ENCODE assay signal across 16 cellular contexts in the genomic region with DNA sequence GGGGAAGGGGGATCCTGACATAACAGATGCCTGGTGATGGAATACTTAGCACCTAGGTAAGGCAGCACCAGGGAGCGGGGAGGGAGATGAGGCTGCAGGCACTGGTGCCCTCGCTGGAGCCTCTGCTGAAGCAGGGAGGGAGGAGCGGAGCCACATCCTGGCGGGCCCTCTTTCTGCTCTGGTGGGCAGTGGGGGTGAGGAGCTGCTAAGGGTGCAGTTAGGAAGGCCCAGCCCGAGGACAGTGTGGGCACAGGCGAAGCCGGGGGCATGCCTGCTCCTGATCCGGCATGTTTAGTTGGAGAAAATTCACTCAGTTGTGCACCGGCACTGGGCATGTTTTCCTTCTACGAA.
"Had no signal": no experiment of that assay in that cellular context is flagged by ENCODE, and none has a peak within 500 bp of the region (broad histone marks: within the 10 kb centered on the region; RNA-seq: fewer than 3 reads in every experiment).

No MANE protein-coding gene starts in this region.

- H3K27me3 Mint-ChIP-seq: activated CD4-positive, alpha-beta T cell treated with anti-CD3 and anti-CD28 coated beads, Interleukin-2, amount 10 ng/mL, durations not matched to agents 7 days and 5 days; activated naive CD8-positive, alpha-beta T cell treated with anti-CD3 and anti-CD28 coated beads, Interleukin-2, amount 50 U/mL, for 24 hours had no signal

- H3K27ac ChIP-seq: cardiac muscle cell, esophagus muscularis mucosa, hepatocyte, psoas muscle, right lobe of liver, thoracic aorta had no signal

- H3K4me1 ChIP-seq: esophagus muscularis mucosa, psoas muscle, right lobe of liver had no signal

- H3K4me3 Mint-ChIP-seq: activated CD4-positive, alpha-beta T cell treated with anti-CD3 and anti-CD28 coated beads, Interleukin-2, amount 10 ng/mL, durations not matched to agents 7 days and 5 days; activated naive CD8-positive, alpha-beta T cell treated with anti-CD3 and anti-CD28 coated beads, Interleukin-2, amount 50 U/mL, for 24 hours; nephron; T-helper 2 cell treated with Interferon-gamma antibody and Interleukin-4, amounts not matched to agents 5 μg/mL and 100 μg/mL, for 36 hours had no signal

- DNase-seq: activated CD4-positive, alpha-beta T cell treated with anti-CD3 and anti-CD28 coated beads, Interleukin-2, amount 10 ng/mL, durations not matched to agents 7 days and 5 days; activated CD8-positive, alpha-beta memory T cell treated with anti-CD3 and anti-CD28 coated beads for 24 hours; activated naive CD4-positive, alpha-beta T cell treated with Interleukin-2 at 50 U/mL for 16 hours; activated naive CD8-positive, alpha-beta T cell treated with anti-CD3 and anti-CD28 coated beads, Interleukin-2, amount 50 U/mL, for 24 hours; aorta; kidney glomerular epithelial cell; psoas muscle; stimulated activated CD4-positive, alpha-beta T cell treated with anti-CD3 and anti-CD28 coated beads, Interleukin-1b, Interleukin-23, amount 100 ng/mL, for 48 hours; SW 1271 had no signal

- ATAC-seq: activated naive CD8-positive, alpha-beta T cell treated with anti-CD3 and anti-CD28 coated beads, Interleukin-2, amount 50 U/mL, for 24 hours; right lobe of liver had no signal

- H3K9me3 ChIP-seq: esophagus muscularis mucosa, psoas muscle, right lobe of liver, thoracic aorta had no signal

- H3K27me3 ChIP-seq: cardiac muscle cell, esophagus muscularis mucosa, hepatocyte, right lobe of liver had no signal

- H3K4me3 ChIP-seq: cardiac muscle cell, esophagus muscularis mucosa, hepatocyte, psoas muscle, right lobe of liver, thoracic aorta had no signal

- H3K4me1 Mint-ChIP-seq: activated naive CD8-positive, alpha-beta T cell treated with anti-CD3 and anti-CD28 coated beads, Interleukin-2, amount 50 U/mL, for 24 hours; nephron had no signal

- H3K9me3 Mint-ChIP-seq: activated CD4-positive, alpha-beta T cell treated with anti-CD3 and anti-CD28 coated beads, Interleukin-2, amount 10 ng/mL, durations not matched to agents 7 days and 5 days; activated naive CD8-positive, alpha-beta T cell treated with anti-CD3 and anti-CD28 coated beads, Interleukin-2, amount 50 U/mL, for 24 hours; nephron; T-helper 2 cell treated with Interferon-gamma antibody and Interleukin-4, amounts not matched to agents 5 μg/mL and 100 μg/mL, for 36 hours had no signal

- H3K27ac Mint-ChIP-seq: activated CD4-positive, alpha-beta T cell treated with anti-CD3 and anti-CD28 coated beads, Interleukin-2, amount 10 ng/mL, durations not matched to agents 7 days and 5 days; activated naive CD8-positive, alpha-beta T cell treated with anti-CD3 and anti-CD28 coated beads, Interleukin-2, amount 50 U/mL, for 24 hours; nephron; T-helper 2 cell treated with Interferon-gamma antibody and Interleukin-4, amounts not matched to agents 5 μg/mL and 100 μg/mL, for 36 hours had no signal
